ENCODE assay signal across 16 cellular contexts in the genomic region with DNA sequence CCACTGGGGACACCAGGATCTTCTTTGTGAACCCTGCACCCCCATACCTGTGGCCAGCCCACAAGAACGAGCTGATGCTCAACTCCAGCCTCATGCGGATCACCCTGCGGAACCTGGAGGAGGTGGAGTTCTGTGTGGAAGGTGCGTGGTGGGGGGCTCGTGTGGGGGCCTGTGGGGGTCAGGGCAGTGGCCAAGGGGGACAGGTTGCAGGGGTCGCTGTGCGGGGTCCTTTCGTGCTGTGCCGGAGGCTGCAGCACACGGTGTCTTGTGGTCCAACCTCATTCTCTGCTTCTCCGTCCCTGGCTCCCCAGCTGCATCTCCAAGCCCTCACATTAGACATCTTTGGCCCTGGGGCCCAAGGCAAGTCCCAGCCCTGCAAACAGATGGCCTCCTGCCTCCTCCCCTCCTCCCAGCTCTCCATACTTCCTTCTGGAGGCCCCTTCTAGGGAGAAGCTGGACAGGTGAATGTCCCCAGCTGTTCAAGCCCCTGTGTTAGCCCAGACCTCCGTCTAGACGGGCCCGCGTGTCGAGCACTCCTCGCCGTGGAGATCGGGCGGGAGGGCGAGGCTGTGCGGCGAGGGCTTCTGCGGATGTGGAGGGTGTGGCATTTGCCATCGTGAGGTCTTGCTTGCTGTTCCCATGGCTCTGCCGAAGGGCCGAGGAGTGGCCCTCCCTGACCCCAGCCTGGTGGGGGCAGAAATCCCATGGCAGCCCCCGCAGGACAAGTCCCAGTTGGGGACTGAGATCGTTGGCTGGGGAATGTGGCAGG. TPM values are rescaled to one million over a fixed set of nuclear protein-coding genes. Genes with fewer than 3 reads are reported as not detected.
DNase-seq lines count a peak whose midpoint lies in the region; ATAC-seq and TF ChIP-seq lines count a peak whose summit lies in the region.
"Had no signal": no experiment of that assay in that cellular context is flagged by ENCODE, and none has a peak within 500 bp of the region (broad histone marks: within the 10 kb centered on the region; RNA-seq: fewer than 3 reads in every experiment).

No MANE protein-coding gene starts in this region.

- DNase-seq in MCF 10A (ENCODE audit: unreplicated experiment) (no peak), breast epithelium (ENCODE audit: low spot score in 2 of 2) (no peak), T-cell (no peak), glutamatergic neuron (peak; percentile 22), type B pancreatic cell (ENCODE audit: extremely low spot score, unreplicated experiment) (no peak), 8988T (no peak), NK-92 (lab: John Stamatoyannopoulos, UW; ENCODE audit: unreplicated experiment) (no peak)
- DNase-seq: activated CD8-positive, alpha-beta memory T cell treated with anti-CD3 and anti-CD28 coated beads for 24 hours; hypothalamus; left lung; NCI-H1048; NCI-H2227 treated with DMSO at 0.1 percent for 48 hours; testis had no signal

- ATAC-seq in T-cell (replicated peaks in 1 of 4) (no peak), HG03378 (IDR thresholded peaks at IDR 0.05; ENCODE audit: unreplicated experiment) (no peak)
- ATAC-seq: left lung had no signal

- no peak for TF ChIP-seq POLR2A in breast epithelium (IDR thresholded peaks at IDR 0.05)

- POLR2A ChIA-PET in MCF 10A (lab: Yijun Ruan, JAX) = interaction anchor here (0.9 to 1.5 kb wide), 2 partner anchors 9 to 283 kb away, joined by 3 to 6 read pairs; partner anchors contain the start of gene ISG15
- POLR2A ChIA-PET in T-cell (lab: Charles Lee) = no interaction called here

- no peaks in the 10 kb centered on the region for H3K27me3 ChIP-seq in breast epithelium
- H3K27me3 ChIP-seq: right atrium auricular region, testis had no signal

- intact Hi-C loops in MCF 10A (cut with micrococcal nuclease) (loop anchor here (2.0 kb wide), 1 partner anchor 36 kb away; no protein-coding TSS in a partner anchor), breast epithelium (cut with DNase I; ENCODE audit: low total_unique reads) (loop anchor here (10.0 kb wide), 1 partner anchor 462 kb away; no protein-coding TSS in a partner anchor)

- no TSS peak for BruUV-seq in MCF 10A (replicated peaks; lab: Mats Ljungman, UMichigan)

- peak overlapping the region; percentile 72 for H3K4me3 Mint-ChIP-seq in MCF 10A (ENCODE audit: unreplicated experiment)
- peak overlapping the region in 2 of 3 donors; percentile 13 to 37 for H3K4me3 Mint-ChIP-seq in T-cell
- H3K4me3 Mint-ChIP-seq in glutamatergic neuron (ENCODE audit: unreplicated experiment) = peak overlapping the region; percentile 85
- H3K4me3 Mint-ChIP-seq in type B pancreatic cell = peak overlapping the region; percentile 80

- CTCF ChIA-PET in MCF 10A (lab: Yijun Ruan, JAX) = interaction anchor here (0.6 to 1.7 kb wide), 3 partner anchors 15 to 46 kb away, joined by 3 to 4 read pairs (median 4); no protein-coding TSS in a partner anchor
- CTCF ChIA-PET in T-cell (lab: Charles Lee) = interaction anchor here in 1 of 2 donors (0.5 kb wide), 1 partner anchor 421 kb away, joined by 6 read pairs; no protein-coding TSS in a partner anchor

- H3K27ac ChIP-seq in breast epithelium = no peak overlapping the region
- H3K27ac ChIP-seq: left lung, right atrium auricular region, testis had no signal

- peaks cover 11% of the 10 kb centered on the region for H3K4me1 Mint-ChIP-seq in MCF 10A (ENCODE audit: insufficient read depth, unreplicated experiment)
- H3K4me1 Mint-ChIP-seq in T-cell = peaks cover 0 to 15% (median 7%) of the 10 kb centered on the region in 3 donors
- H3K4me1 Mint-ChIP-seq in glutamatergic neuron (ENCODE audit: low read depth, unreplicated experiment) = peaks cover 11% of the 10 kb centered on the region
- H3K4me1 Mint-ChIP-seq in type B pancreatic cell (ENCODE audit: unreplicated experiment) = peaks cover 13% of the 10 kb centered on the region

- no peaks in the 10 kb centered on the region for H3K36me3 ChIP-seq in breast epithelium
- H3K36me3 ChIP-seq: left lung, right atrium auricular region had no signal

- H3K9me3 Mint-ChIP-seq in MCF 10A (ENCODE audit: unreplicated experiment) = no peaks in the 10 kb centered on the region
- no peaks in the 10 kb centered on the region for H3K9me3 Mint-ChIP-seq in T-cell
- peaks cover 13% of the 10 kb centered on the region for H3K9me3 Mint-ChIP-seq in glutamatergic neuron (ENCODE audit: unreplicated experiment)
- no peaks in the 10 kb centered on the region for H3K9me3 Mint-ChIP-seq in type B pancreatic cell

- H3K36me3 Mint-ChIP-seq in MCF 10A (ENCODE audit: insufficient read depth, unreplicated experiment) = peaks cover 4% of the 10 kb centered on the region
- H3K36me3 Mint-ChIP-seq in T-cell = no peaks in the 10 kb centered on the region
- no peaks in the 10 kb centered on the region for H3K36me3 Mint-ChIP-seq in glutamatergic neuron (ENCODE audit: unreplicated experiment)
- no peaks in the 10 kb centered on the region for H3K36me3 Mint-ChIP-seq in type B pancreatic cell

- no peak overlapping the region for H3K27ac Mint-ChIP-seq in MCF 10A (ENCODE audit: low read depth, unreplicated experiment)
- H3K27ac Mint-ChIP-seq in T-cell = no peak overlapping the region
- peak overlapping the region; percentile 22 for H3K27ac Mint-ChIP-seq in glutamatergic neuron (ENCODE audit: unreplicated experiment)
- H3K27ac Mint-ChIP-seq in type B pancreatic cell = peak overlapping the region; percentile 85

- H3K4me3 ChIP-seq in breast epithelium = no peak overlapping the region
- H3K4me3 ChIP-seq: right atrium auricular region, testis had no signal

- no peaks in the 10 kb centered on the region for H3K9me3 ChIP-seq in breast epithelium
- H3K9me3 ChIP-seq: left lung, right atrium auricular region, testis had no signal

- H3K27me3 Mint-ChIP-seq in MCF 10A (ENCODE audit: insufficient read depth, unreplicated experiment) (no peaks in the 10 kb centered on the region), T-cell (peaks cover 0 to 2% of the 10 kb centered on the region in 2 donors), glutamatergic neuron (ENCODE audit: unreplicated experiment) (peaks cover 6% of the 10 kb centered on the region), type B pancreatic cell (no peaks in the 10 kb centered on the region)

- peaks cover 4 to 22% of the 10 kb centered on the region in 2 donors for H3K4me1 ChIP-seq in breast epithelium

- no peak for TF ChIP-seq CTCF in MCF 10A (IDR thresholded peaks at IDR 0.05; ENCODE audit: unreplicated experiment)
- no peak for TF ChIP-seq CTCF in breast epithelium (IDR thresholded peaks at IDR 0.05)
- TF ChIP-seq CTCF in glutamatergic neuron (IDR thresholded peaks at IDR 0.05; ENCODE audit: partially characterized antibody, unreplicated experiment) = no peak
- no peak for TF ChIP-seq CTCF in type B pancreatic cell (conservative IDR thresholded peaks at IDR 0.05)

RNA-seq across cellular contexts. Expression of gene AGRN, which starts 2.6 kb away (rescaled TPM):
- 286 and 303 TPM in 2 replicates for total RNA-seq in MCF 10A (2022)
- total RNA-seq in breast epithelium = 10 to 100 TPM in 2 of 3 donors, 1 to 10 TPM in 1; 9.1 to 37.0 (median 30.5) TPM
- total RNA-seq in T-cell = 10 to 100 TPM in 2 of 5 donors, 1 to 10 TPM in 3; 6.0 to 16.3 (median 9.9) TPM
- 914 TPM for total RNA-seq in glutamatergic neuron (ENCODE audit: unreplicated experiment)
- 166 and 285 TPM in 2 replicates for total RNA-seq in type B pancreatic cell (ENCODE audit: low replicate concordance)

RNA-seq across cellular contexts. Expression of gene ISG15, which starts 9.2 kb away (rescaled TPM):
- total RNA-seq in MCF 10A (2022) (7.4 and 8.8 TPM in 2 replicates), breast epithelium (10 to 100 TPM; 15.5 to 31.5 (median 18.0) TPM), T-cell (10 to 100 TPM; 29.1 to 69.8 (median 48.5) TPM), glutamatergic neuron (ENCODE audit: unreplicated experiment) (18.4 TPM), type B pancreatic cell (ENCODE audit: low replicate concordance) (20.8 and 34.6 TPM in 2 replicates)

RNA-seq across cellular contexts. Expression of gene HES4, which starts 22.6 kb away (rescaled TPM):
- total RNA-seq in MCF 10A (2022) (42.1 and 42.6 TPM in 2 replicates), breast epithelium (10 to 100 TPM in 2 of 3 donors, 1 to 10 TPM in 1; 8.3 to 36.4 (median 34.2) TPM), T-cell (10 to 100 TPM in 1 of 5 donors, 1 to 10 TPM in 4; 1.5 to 11.9 (median 2.6) TPM), glutamatergic neuron (ENCODE audit: unreplicated experiment) (218 TPM), type B pancreatic cell (ENCODE audit: low replicate concordance) (37.6 and 54.1 TPM in 2 replicates)

RNA-seq across cellular contexts. Expression of gene PERM1, which starts 40.6 kb away (rescaled TPM):
- total RNA-seq in MCF 10A (2022) (not detected in 2 replicates), breast epithelium (1 to 10 TPM in 1 of 3 donors, under 1 TPM in 1, not detected in 1; 0.33 to 1.9 TPM), T-cell (not detected), glutamatergic neuron (ENCODE audit: unreplicated experiment) (0.32 TPM), type B pancreatic cell (ENCODE audit: low replicate concordance) (0.34 and 0.62 TPM in 2 replicates)
- total RNA-seq: dermis microvascular lymphatic vessel endothelial cell, left lung had no signal

RNA-seq across cellular contexts. Expression of gene RNF223, which starts 51.6 kb away (rescaled TPM):
- 0.30 and 0.37 TPM in 2 replicates for total RNA-seq in MCF 10A (2022)
- total RNA-seq in breast epithelium = 1 to 10 TPM in 1 of 3 donors, under 1 TPM in 1, not detected in 1; 0.33 to 2.8 TPM
- not detected for total RNA-seq in T-cell
- not detected for total RNA-seq in glutamatergic neuron (ENCODE audit: unreplicated experiment)
- total RNA-seq in type B pancreatic cell (ENCODE audit: low replicate concordance) = 1.2 and 2.5 TPM in 2 replicates
- total RNA-seq: right atrium auricular region had no signal

Comparison
In these comparisons a context has a peak if more than half of its experiments do, and no peak if none do; other contexts are left out.
1. H3K27ac Mint-ChIP-seq: peak in glutamatergic neuron (single experiment) and type B pancreatic cell (single experiment); none in MCF 10A (single experiment) and T-cell (0 of 2).
2. H3K4me3 Mint-ChIP-seq: peak in every context shown above with its lines; median percentile 85 in glutamatergic neuron; 80 in type B pancreatic cell; 72 in MCF 10A; 25 in T-cell.